ENCODE assay signal across 10 cellular contexts in genomic region chr2:196331143-196331542, GRCh38.
DNase-seq lines count a peak whose midpoint lies in the region; ATAC-seq and TF ChIP-seq lines count a peak whose summit lies in the region.
"Had no signal": no experiment of that assay in that cellular context is flagged by ENCODE, and none has a peak within 500 bp of the region (broad histone marks: within the 10 kb centered on the region; RNA-seq: fewer than 3 reads in every experiment).

No MANE protein-coding gene starts in this region.

- H3K9me3 Mint-ChIP-seq in HFFc6, result no peaks in the 10 kb centered on the region
- no peaks in the 10 kb centered on the region for H3K9me3 Mint-ChIP-seq in activated naive CD4-positive, alpha-beta T cell treated with anti-CD3 and anti-CD28 coated beads for 36 hours
- H3K9me3 Mint-ChIP-seq in activated CD8-positive, alpha-beta memory T cell treated with anti-CD3 and anti-CD28 coated beads, Interleukin-2, amount 10 ng/mL, durations not matched to agents 7 days and 5 days (ENCODE audit: low read depth), result no peaks in the 10 kb centered on the region
- H3K9me3 Mint-ChIP-seq: activated naive CD8-positive, alpha-beta T cell treated with anti-CD3 and anti-CD28 coated beads for 36 hours had no signal

- no peaks in the 10 kb centered on the region for H3K36me3 Mint-ChIP-seq in HFFc6 (ENCODE audit: low read depth)
- no peaks in the 10 kb centered on the region for H3K36me3 Mint-ChIP-seq in activated naive CD4-positive, alpha-beta T cell treated with anti-CD3 and anti-CD28 coated beads for 36 hours (ENCODE audit: low read depth)
- no peaks in the 10 kb centered on the region for H3K36me3 Mint-ChIP-seq in activated CD8-positive, alpha-beta memory T cell treated with anti-CD3 and anti-CD28 coated beads, Interleukin-2, amount 10 ng/mL, durations not matched to agents 7 days and 5 days

- peaks cover 54% of the 10 kb centered on the region for H3K4me1 Mint-ChIP-seq in HFFc6 (ENCODE audit: low read depth)
- H3K4me1 Mint-ChIP-seq in activated naive CD4-positive, alpha-beta T cell treated with anti-CD3 and anti-CD28 coated beads for 36 hours (ENCODE audit: low read depth), result peaks cover 5% of the 10 kb centered on the region
- H3K4me1 Mint-ChIP-seq in activated CD8-positive, alpha-beta memory T cell treated with anti-CD3 and anti-CD28 coated beads, Interleukin-2, amount 10 ng/mL, durations not matched to agents 7 days and 5 days, result peaks cover 8% of the 10 kb centered on the region

- TF ChIP-seq CTCF in HFFc6 (IDR thresholded peaks at IDR 0.05) (no peak), fibroblast of villous mesenchyme (IDR thresholded peaks at IDR 0.05; ENCODE audit: insufficient read depth, low read depth, low read length) (no peak)

- H3K27ac Mint-ChIP-seq in HFFc6, result peak overlapping the region; percentile 77
- no peak overlapping the region for H3K27ac Mint-ChIP-seq in activated naive CD4-positive, alpha-beta T cell treated with anti-CD3 and anti-CD28 coated beads for 36 hours
- no peak overlapping the region for H3K27ac Mint-ChIP-seq in activated CD8-positive, alpha-beta memory T cell treated with anti-CD3 and anti-CD28 coated beads, Interleukin-2, amount 10 ng/mL, durations not matched to agents 7 days and 5 days
- H3K27ac Mint-ChIP-seq: activated naive CD8-positive, alpha-beta T cell treated with anti-CD3 and anti-CD28 coated beads for 36 hours had no signal

- H3K4me3 ChIP-seq in fibroblast of villous mesenchyme (ENCODE audit: low read depth, low read length), result no peak overlapping the region
- no peak overlapping the region for H3K4me3 ChIP-seq in skin epidermis
- H3K4me3 ChIP-seq: gastrocnemius medialis had no signal

- peak; percentile 76 for DNase-seq in HFFc6
- DNase-seq in SW480 (ENCODE audit: low spot score), result peak; percentile 39
- DNase-seq in fibroblast of villous mesenchyme (ENCODE audit: low read depth), result peak; percentile 76
- DNase-seq in NCI-H1092 treated with DMSO at 0.1 percent for 48 hours (lab: John Stamatoyannopoulos, UW), result no peak
- DNase-seq in activated naive CD4-positive, alpha-beta T cell treated with anti-CD3 and anti-CD28 coated beads for 36 hours, result no peak
- DNase-seq in activated CD8-positive, alpha-beta memory T cell treated with anti-CD3 and anti-CD28 coated beads, Interleukin-2, amount 50 U/mL, for 4 hours, result no peak
- no peak for DNase-seq in activated CD8-positive, alpha-beta memory T cell treated with anti-CD3 and anti-CD28 coated beads, Interleukin-2, amount 10 ng/mL, durations not matched to agents 7 days and 5 days
- DNase-seq: activated naive CD8-positive, alpha-beta T cell treated with anti-CD3 and anti-CD28 coated beads for 36 hours; gastrocnemius medialis had no signal

- H3K27ac ChIP-seq in skin epidermis, result peak overlapping the region in 11 of 21 experiments; percentile 8 to 71 (median 36)

- intact Hi-C loops in activated naive CD4-positive, alpha-beta T cell treated with anti-CD3 and anti-CD28 coated beads for 36 hours (cut with micrococcal nuclease), result no loop called here

- CTCF ChIA-PET in activated naive CD4-positive, alpha-beta T cell treated with anti-CD3 and anti-CD28 coated beads for 36 hours (lab: Charles Lee), result interaction anchor here (1.1 to 1.8 kb wide), 3 partner anchors 9 to 253 kb away, joined by 4 to 5 read pairs (median 5); no protein-coding TSS in a partner anchor
- CTCF ChIA-PET in activated CD8-positive, alpha-beta memory T cell treated with anti-CD3 and anti-CD28 coated beads, Interleukin-2, amount 10 ng/mL, durations not matched to agents 7 days and 5 days (lab: Charles Lee), result interaction anchor here (0.7 to 1.5 kb wide), 2 partner anchors 33 to 252 kb away, joined by 3 read pairs; no protein-coding TSS in a partner anchor

- no peak for ATAC-seq in activated CD8-positive, alpha-beta memory T cell treated with anti-CD3 and anti-CD28 coated beads, Interleukin-2, amount 10 ng/mL, durations not matched to agents 7 days and 5 days

- H3K4me3 Mint-ChIP-seq in HFFc6, result peak overlapping the region; percentile 16
- H3K4me3 Mint-ChIP-seq in activated naive CD4-positive, alpha-beta T cell treated with anti-CD3 and anti-CD28 coated beads for 36 hours, result no peak overlapping the region
- H3K4me3 Mint-ChIP-seq in activated CD8-positive, alpha-beta memory T cell treated with anti-CD3 and anti-CD28 coated beads, Interleukin-2, amount 10 ng/mL, durations not matched to agents 7 days and 5 days, result no peak overlapping the region
- H3K4me3 Mint-ChIP-seq: activated naive CD8-positive, alpha-beta T cell treated with anti-CD3 and anti-CD28 coated beads for 36 hours had no signal

- no peaks in the 10 kb centered on the region; the same call in 1 of the 2 replicates for H3K27me3 Mint-ChIP-seq in HFFc6 (ENCODE audit: insufficient read depth)
- H3K27me3 Mint-ChIP-seq in activated naive CD4-positive, alpha-beta T cell treated with anti-CD3 and anti-CD28 coated beads for 36 hours (ENCODE audit: low read depth), result no peaks in the 10 kb centered on the region
- no peaks in the 10 kb centered on the region for H3K27me3 Mint-ChIP-seq in activated CD8-positive, alpha-beta memory T cell treated with anti-CD3 and anti-CD28 coated beads, Interleukin-2, amount 10 ng/mL, durations not matched to agents 7 days and 5 days

Comparison
In these comparisons a context has a peak if more than half of its experiments do, and no peak if none do; other contexts are left out.
1. DNase-seq: peak in HFFc6 (single experiment), SW480 (single experiment) and fibroblast of villous mesenchyme (single experiment); none in NCI-H1092 treated with DMSO at 0.1 percent for 48 hours (single experiment), activated naive CD4-positive, alpha-beta T cell treated with anti-CD3 and anti-CD28 coated beads for 36 hours (single experiment), activated CD8-positive, alpha-beta memory T cell treated with anti-CD3 and anti-CD28 coated beads, Interleukin-2, amount 50 U/mL, for 4 hours (single experiment) and activated CD8-positive, alpha-beta memory T cell treated with anti-CD3 and anti-CD28 coated beads, Interleukin-2, amount 10 ng/mL, durations not matched to agents 7 days and 5 days (single experiment).